Comparison of ENCODE assay signal across 10 cellular contexts in the genomic region with DNA sequence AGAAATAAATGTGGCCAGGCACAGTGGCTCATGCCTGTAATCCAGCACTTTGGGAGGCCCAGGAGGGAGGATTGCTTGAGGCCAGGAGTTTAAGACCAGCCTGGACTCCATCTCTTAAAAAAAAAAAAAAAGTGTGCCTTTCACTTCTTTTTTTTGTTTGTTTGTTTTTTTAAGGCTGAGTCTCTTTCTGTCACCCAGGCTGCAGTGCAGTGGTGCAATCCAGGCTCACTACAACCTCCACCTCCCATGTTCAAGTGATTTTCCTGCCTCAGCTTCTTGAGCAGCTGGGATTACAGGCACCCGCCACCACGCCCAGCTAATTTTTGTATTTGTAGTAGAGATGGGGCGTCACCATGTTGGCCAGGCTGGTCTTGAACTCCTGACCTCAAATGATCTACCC. TPM values are rescaled to one million over a fixed set of nuclear protein-coding genes. Genes with fewer than 3 reads are reported as not detected.
"Had no signal": no experiment of that assay in that cellular context is flagged by ENCODE, and none has a peak within 500 bp of the region (broad histone marks: within the 10 kb centered on the region; RNA-seq: fewer than 3 reads in every experiment).

No MANE protein-coding gene starts in this region.

RNA-seq across cellular contexts. Expression of gene CLDN3, which starts 47.9 kb away (rescaled TPM):
- total RNA-seq: activated CD4-positive, alpha-beta memory T cell treated with anti-CD3 and anti-CD28 coated beads, Interleukin-2, amount 10 ng/mL, durations not matched to agents 7 days and 5 days; activated CD4-positive, alpha-beta T cell treated with anti-CD3 and anti-CD28 coated beads for 36 hours; activated CD8-positive, alpha-beta memory T cell treated with anti-CD3 and anti-CD28 coated beads for 36 hours; activated naive CD4-positive, alpha-beta T cell treated with anti-CD3 and anti-CD28 coated beads for 36 hours; activated T-helper 17 cell treated with anti-CD3 and anti-CD28 coated beads, Interleukin-2, amount 50 U/mL, for 72 hours; cardiac septum; Right ventricle myocardium superior; RPMI7951; SJCRH30; T-helper 2 cell treated with Interferon-gamma antibody and Interleukin-4, amounts not matched to agents 100 ng/mL and 5 ng/mL, for 36 hours had no signal
